ENCODE assay signal across 13 cellular contexts in the genomic region with DNA sequence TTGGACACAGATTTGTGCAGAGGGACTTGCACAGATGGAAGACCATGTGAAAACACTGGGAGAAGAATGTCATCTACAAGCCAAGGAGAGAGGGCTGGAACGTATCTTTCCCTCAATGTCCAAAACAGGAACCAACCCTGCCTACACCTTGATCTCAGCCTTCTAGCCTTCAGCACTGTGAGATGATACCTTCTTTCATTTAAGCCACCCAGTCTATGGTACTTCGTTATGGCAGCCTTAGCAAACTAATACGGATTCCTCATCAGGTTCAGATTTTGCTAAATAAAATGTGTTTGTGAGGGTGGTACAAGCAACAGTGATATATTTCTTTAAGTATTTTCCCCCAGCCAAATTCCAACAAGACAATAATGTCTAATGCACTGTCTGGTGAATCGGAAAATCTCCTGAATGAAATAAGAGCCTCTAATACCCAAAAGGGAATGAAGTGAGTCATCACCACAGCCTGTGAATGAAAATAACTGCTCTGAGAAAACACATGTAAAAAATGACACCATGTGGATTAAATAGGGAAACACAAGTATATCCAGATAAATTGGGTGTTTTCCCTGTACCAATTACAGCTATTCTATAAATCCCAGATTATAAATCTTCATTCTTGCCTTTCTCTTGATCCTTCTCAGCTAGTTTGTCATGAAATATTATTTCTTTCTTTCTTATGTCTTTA.
A peak's percentile ranks its signal among the peaks of the same experiment; 100 is the strongest.
DNase-seq lines count a peak whose midpoint lies in the region; ATAC-seq, FAIRE-seq and TF ChIP-seq lines count a peak whose summit lies in the region.
"Had no signal": no experiment of that assay in that cellular context is flagged by ENCODE, and none has a peak within 500 bp of the region (broad histone marks: within the 10 kb centered on the region; RNA-seq: fewer than 3 reads in every experiment).

No MANE protein-coding gene starts in this region.

- 80% methylated on average over 4 of the region's 4 CpGs for WGBS in mammary epithelial cell (ENCODE audit: low coverage, missing lambda C conversion rate)

- peaks cover 9% of the 10 kb centered on the region for H3K4me1 ChIP-seq in mammary epithelial cell (ENCODE audit: insufficient read depth, low read length)
- no peaks in the 10 kb centered on the region for H3K4me1 ChIP-seq in left lung

- in situ Hi-C loops in mammary epithelial cell (cut with MboI; ENCODE audit: low sequenced_read_pairs in 2 of 2): no loop called here

- no peaks in the 10 kb centered on the region for H3K36me3 ChIP-seq in mammary epithelial cell (ENCODE audit: insufficient read depth, low read length)
- H3K36me3 ChIP-seq in left lung: no peaks in the 10 kb centered on the region

- no peaks in the 10 kb centered on the region for H3K79me2 ChIP-seq in mammary epithelial cell (ENCODE audit: insufficient read depth, low read length)

- no peaks in the 10 kb centered on the region for H4K20me1 ChIP-seq in mammary epithelial cell (ENCODE audit: insufficient read depth, low read length)

- ATAC-seq in left lung (peak; percentile 40), HG03457 (IDR thresholded peaks at IDR 0.05; ENCODE audit: unreplicated experiment) (no peak)
- ATAC-seq in CD4-positive, alpha-beta T cell (ENCODE audit: poor library complexity): no peak
- ATAC-seq in stimulated activated naive CD8-positive, alpha-beta T cell treated with anti-CD3 and anti-CD28 coated beads, Interleukin-15, amount 100 ng/mL, for 72 hours: no peak
- no peak for ATAC-seq in activated CD4-positive, CD25-positive, alpha-beta regulatory T cell treated with anti-CD3 and anti-CD28 coated beads, Interleukin-2, amount 50 U/mL, for 24 hours

- dilution Hi-C loops in mammary epithelial cell (cut with HindIII; ENCODE audit: low sequenced_read_pairs): no loop called here

- DNase-seq in AG08395 (ENCODE audit: low spot score) (peak; percentile 79), HTR-8/SVneo (ENCODE audit: insufficient read length, low spot score) (peak; percentile 77), mammary epithelial cell (peak; percentile 74), left lung (no peak)
- DNase-seq in CD4-positive, alpha-beta T cell: no peak
- no peak for DNase-seq in stimulated activated naive CD8-positive, alpha-beta T cell treated with anti-CD3 and anti-CD28 coated beads, Interleukin-15, amount 100 ng/mL, for 72 hours
- DNase-seq: activated B cell treated with CpG ODN at 0.5 μM for 24 hours, Calu3, KG1 had no signal

- no peak overlapping the region for H3K4me2 ChIP-seq in mammary epithelial cell (ENCODE audit: insufficient read depth, low read depth, low read length)

- H3K27me3 ChIP-seq in mammary epithelial cell (ENCODE audit: insufficient read depth, low read length) (no peaks in the 10 kb centered on the region), left lung (no peaks in the 10 kb centered on the region)
- H3K27me3 ChIP-seq in CD4-positive, alpha-beta T cell (ENCODE audit: control insufficient read depth, insufficient read depth, low read length): no peaks in the 10 kb centered on the region

- H3K27ac Mint-ChIP-seq in CD4-positive, alpha-beta T cell: no peak overlapping the region
- H3K27ac Mint-ChIP-seq in stimulated activated naive CD8-positive, alpha-beta T cell treated with anti-CD3 and anti-CD28 coated beads, Interleukin-15, amount 100 ng/mL, for 72 hours: no peak overlapping the region
- H3K27ac Mint-ChIP-seq: activated B cell treated with CpG ODN at 0.5 μM for 24 hours; activated naive CD8-positive, alpha-beta T cell had no signal

- POLR2A ChIA-PET in CD4-positive, alpha-beta T cell (lab: Charles Lee): no interaction called here

- no peak overlapping the region for H2AFZ ChIP-seq in mammary epithelial cell (ENCODE audit: low read depth, low read length)

- FAIRE-seq in HTR-8/SVneo (lab: Jason Lieb, UNC): peak; percentile 80

- H3K4me3 ChIP-seq in mammary epithelial cell (replicated peaks in 1 of 3; ENCODE audit: insufficient read depth in 1 of 3, low read depth in 2 of 3, low read length in 3 of 3): no peak overlapping the region
- H3K4me3 ChIP-seq in left lung: no peak overlapping the region

- no peaks in the 10 kb centered on the region for H3K36me3 Mint-ChIP-seq in CD4-positive, alpha-beta T cell (ENCODE audit: low read depth)
- H3K36me3 Mint-ChIP-seq: activated naive CD8-positive, alpha-beta T cell had no signal

- peaks cover 2% of the 10 kb centered on the region for H3K9me3 Mint-ChIP-seq in CD4-positive, alpha-beta T cell
- H3K9me3 Mint-ChIP-seq in stimulated activated naive CD8-positive, alpha-beta T cell treated with anti-CD3 and anti-CD28 coated beads, Interleukin-15, amount 100 ng/mL, for 72 hours: peaks cover 0 to 10% of the 10 kb centered on the region in 2 donors
- H3K9me3 Mint-ChIP-seq: activated B cell treated with CpG ODN at 0.5 μM for 24 hours, neural crest cell had no signal

- no peak overlapping the region for H3K4me3 Mint-ChIP-seq in CD4-positive, alpha-beta T cell
- H3K4me3 Mint-ChIP-seq in stimulated activated naive CD8-positive, alpha-beta T cell treated with anti-CD3 and anti-CD28 coated beads, Interleukin-15, amount 100 ng/mL, for 72 hours: no peak overlapping the region
- H3K4me3 Mint-ChIP-seq: activated B cell treated with CpG ODN at 0.5 μM for 24 hours; activated naive CD8-positive, alpha-beta T cell; neural crest cell had no signal

- H3K27ac ChIP-seq in mammary epithelial cell (ENCODE audit: insufficient read depth, low read depth, low read length) (no peak overlapping the region), left lung (no peak overlapping the region)
- no peak overlapping the region for H3K27ac ChIP-seq in CD4-positive, alpha-beta T cell (ENCODE audit: low read depth, low read length)

- no TSS peak for BruUV-seq in mammary epithelial cell (replicated peaks; lab: Mats Ljungman, UMichigan)

- TF ChIP-seq CTCF in mammary epithelial cell (conservative IDR thresholded peaks at IDR 0.05 in 1 of 2, IDR thresholded peaks at IDR 0.05 in 1 of 2; ENCODE audit: extremely low read depth in 1 of 2, insufficient read depth in 1 of 2, low read depth in 1 of 2, low read length in 2 of 2) (peak; percentile 15 to 18), left lung (IDR thresholded peaks at IDR 0.05) (no peak)
- TF ChIP-seq CTCF in CD4-positive, alpha-beta T cell (IDR thresholded peaks at IDR 0.05): no peak

- H3K4me1 Mint-ChIP-seq in CD4-positive, alpha-beta T cell (ENCODE audit: low read depth): no peaks in the 10 kb centered on the region
- H3K4me1 Mint-ChIP-seq in stimulated activated naive CD8-positive, alpha-beta T cell treated with anti-CD3 and anti-CD28 coated beads, Interleukin-15, amount 100 ng/mL, for 72 hours: no peaks in the 10 kb centered on the region
- H3K4me1 Mint-ChIP-seq: activated B cell treated with CpG ODN at 0.5 μM for 24 hours had no signal

- no peaks in the 10 kb centered on the region for H3K27me3 Mint-ChIP-seq in CD4-positive, alpha-beta T cell
- no peaks in the 10 kb centered on the region for H3K27me3 Mint-ChIP-seq in stimulated activated naive CD8-positive, alpha-beta T cell treated with anti-CD3 and anti-CD28 coated beads, Interleukin-15, amount 100 ng/mL, for 72 hours
- H3K27me3 Mint-ChIP-seq: activated B cell treated with CpG ODN at 0.5 μM for 24 hours; activated naive CD8-positive, alpha-beta T cell had no signal

- H3K9me3 ChIP-seq in mammary epithelial cell (replicated peaks; ENCODE audit: insufficient read depth, low read length) (no peaks in the 10 kb centered on the region), left lung (no peaks in the 10 kb centered on the region)
- H3K9me3 ChIP-seq in CD4-positive, alpha-beta T cell (ENCODE audit: control insufficient read depth, low read length): no peaks in the 10 kb centered on the region

- intact Hi-C loops in mammary epithelial cell (cut with micrococcal nuclease): loop anchor here (2.0 to 10.0 kb wide), 4 partner anchors 119 to 341 kb away; no protein-coding TSS in a partner anchor
- intact Hi-C loops in left lung (cut with DNase I): no loop called here
- intact Hi-C loops in CD4-positive, alpha-beta T cell (cut with DNase I, micrococcal nuclease): no loop called here

- CTCF ChIA-PET in mammary epithelial cell (lab: Charles Lee; ENCODE audit: low non-redundant PET): no interaction called here
- CTCF ChIA-PET in CD4-positive, alpha-beta T cell (lab: Charles Lee): no interaction called here

- no peak overlapping the region for H3K9ac ChIP-seq in mammary epithelial cell (ENCODE audit: insufficient read depth, low read length)

Comparison
In these comparisons a context has a peak if more than half of its experiments do, and no peak if none do; other contexts are left out.
1. DNase-seq: peak in AG08395 (single experiment), HTR-8/SVneo (single experiment) and mammary epithelial cell (single experiment); none in left lung (0 of 2), CD4-positive, alpha-beta T cell (0 of 10) and stimulated activated naive CD8-positive, alpha-beta T cell treated with anti-CD3 and anti-CD28 coated beads, Interleukin-15, amount 100 ng/mL, for 72 hours (0 of 2).
2. CTCF ChIP-seq: peak in mammary epithelial cell (2 of 2); none in left lung (0 of 2) and CD4-positive, alpha-beta T cell (single experiment).